Comparison of ENCODE assay signal across 24 cellular contexts in the genomic region with DNA sequence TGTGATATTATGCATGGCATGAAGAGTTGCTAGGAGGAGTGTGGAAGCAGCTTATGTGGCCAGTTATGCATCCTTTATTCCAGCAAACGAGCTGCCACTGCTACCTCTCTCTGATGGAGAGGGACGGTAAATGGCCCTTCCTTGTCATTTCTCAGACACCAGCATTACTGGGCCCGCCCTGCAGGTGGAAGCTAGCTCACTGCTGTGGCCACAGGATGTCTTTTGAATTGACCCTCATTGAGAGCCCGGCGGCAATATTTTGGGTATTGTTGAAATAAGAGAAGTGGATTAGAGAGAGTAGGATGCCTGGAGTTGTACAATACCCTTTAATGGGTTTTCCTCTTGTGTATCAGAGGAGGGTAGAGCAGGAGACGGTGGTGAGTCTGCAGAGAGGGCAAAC. TPM values are rescaled to one million over a fixed set of nuclear protein-coding genes. Genes with fewer than 3 reads are reported as not detected.
A peak's percentile ranks its signal among the peaks of the same experiment; 100 is the strongest.
DNase-seq lines count a peak whose midpoint lies in the region; ATAC-seq and TF ChIP-seq lines count a peak whose summit lies in the region.
"Had no signal": no experiment of that assay in that cellular context is flagged by ENCODE, and none has a peak within 500 bp of the region (broad histone marks: within the 10 kb centered on the region; RNA-seq: fewer than 3 reads in every experiment).

No MANE protein-coding gene starts in this region.

- peak overlapping the region; percentile 56 to 90 (median 76) for H3K4me3 Mint-ChIP-seq in brain
- no peak overlapping the region for H3K4me3 Mint-ChIP-seq in activated CD8-positive, alpha-beta memory T cell treated with anti-CD3 and anti-CD28 coated beads, Interleukin-2, amount 10 ng/mL, durations not matched to agents 7 days and 5 days
- H3K4me3 Mint-ChIP-seq: activated naive CD4-positive, alpha-beta T cell treated with anti-CD3 and anti-CD28 coated beads, Interleukin-2, amount 50 U/mL, for 24 hours; activated T-cell treated with anti-CD3 and anti-CD28 coated beads, Interleukin-2, amount 50 U/mL, for 24 hours; stimulated activated naive B cell treated with anti-CD40 and anti-IgM and Interleukin-4, amounts not matched to agents 10 μg/mL and 1 μg/mL and 100 μg/mL, for 72 hours had no signal

- H3K4me1 Mint-ChIP-seq in brain = peaks cover 37% of the 10 kb centered on the region
- H3K4me1 Mint-ChIP-seq in activated CD8-positive, alpha-beta memory T cell treated with anti-CD3 and anti-CD28 coated beads, Interleukin-2, amount 10 ng/mL, durations not matched to agents 7 days and 5 days = no peaks in the 10 kb centered on the region

- H3K27me3 ChIP-seq in mesendoderm (ENCODE audit: insufficient read depth, low read length, poor library complexity) = peaks cover 20% of the 10 kb centered on the region

- H2BK120ac ChIP-seq in mesendoderm (ENCODE audit: low read depth, low read length) = no peak overlapping the region

- H3K36me3 ChIP-seq in mesendoderm (ENCODE audit: control insufficient read depth, insufficient read depth, low read length) = no peaks in the 10 kb centered on the region
- H3K36me3 ChIP-seq: BLaER1, breast epithelium, left lung, transverse colon had no signal

- H2BK5ac ChIP-seq in mesendoderm (ENCODE audit: low read length) = no peak overlapping the region

- no peak overlapping the region for H3K56ac ChIP-seq in mesendoderm (ENCODE audit: low read length)

- no peak overlapping the region for H3K9ac ChIP-seq in mesendoderm (ENCODE audit: low read length)
- H3K9ac ChIP-seq: BLaER1, KMS-11, parathyroid adenoma had no signal

- peak overlapping the region in 1 of 5 experiments; percentile 33 for H3K27ac Mint-ChIP-seq in brain
- no peak overlapping the region for H3K27ac Mint-ChIP-seq in activated CD8-positive, alpha-beta memory T cell treated with anti-CD3 and anti-CD28 coated beads, Interleukin-2, amount 10 ng/mL, durations not matched to agents 7 days and 5 days
- H3K27ac Mint-ChIP-seq: activated T-cell treated with anti-CD3 and anti-CD28 coated beads, Interleukin-2, amount 50 U/mL, for 24 hours; stimulated activated naive B cell treated with anti-CD40 and anti-IgM and Interleukin-4, amounts not matched to agents 10 μg/mL and 1 μg/mL and 100 μg/mL, for 72 hours had no signal

- peaks cover 0 to 2% (median 0%) of the 10 kb centered on the region in 5 experiments for H3K9me3 Mint-ChIP-seq in brain
- H3K9me3 Mint-ChIP-seq in activated CD8-positive, alpha-beta memory T cell treated with anti-CD3 and anti-CD28 coated beads, Interleukin-2, amount 10 ng/mL, durations not matched to agents 7 days and 5 days (ENCODE audit: low read depth) = no peaks in the 10 kb centered on the region
- H3K9me3 Mint-ChIP-seq: stimulated activated naive B cell treated with anti-CD40 and anti-IgM and Interleukin-4, amounts not matched to agents 10 μg/mL and 1 μg/mL and 100 μg/mL, for 72 hours had no signal

- H3K4me3 ChIP-seq in mesendoderm (ENCODE audit: low read length) = no peak overlapping the region
- H3K4me3 ChIP-seq: BLaER1, breast epithelium, left lung, SK-N-MC, transverse colon had no signal

- ATAC-seq in GM18498 (IDR thresholded peaks at IDR 0.05; ENCODE audit: unreplicated experiment) (no peak), GM19351 (IDR thresholded peaks at IDR 0.05; ENCODE audit: unreplicated experiment) (no peak)
- ATAC-seq in activated CD8-positive, alpha-beta memory T cell treated with anti-CD3 and anti-CD28 coated beads, Interleukin-2, amount 10 ng/mL, durations not matched to agents 7 days and 5 days = no peak
- ATAC-seq: left lung; Panc1; stimulated activated naive B cell treated with anti-CD40 and anti-IgM and Interleukin-4, amounts not matched to agents 10 μg/mL and 1 μg/mL and 100 μg/mL, for 72 hours had no signal

- no peaks in the 10 kb centered on the region for H3K79me2 ChIP-seq in mesendoderm (ENCODE audit: control insufficient read depth, insufficient read depth, low read length)
- H3K79me2 ChIP-seq: parathyroid adenoma had no signal

- no peaks in the 10 kb centered on the region for H3K36me3 Mint-ChIP-seq in brain
- no peaks in the 10 kb centered on the region for H3K36me3 Mint-ChIP-seq in activated CD8-positive, alpha-beta memory T cell treated with anti-CD3 and anti-CD28 coated beads, Interleukin-2, amount 10 ng/mL, durations not matched to agents 7 days and 5 days

- H3K23ac ChIP-seq in mesendoderm (ENCODE audit: low read length) = no peak overlapping the region

- H3K4ac ChIP-seq in mesendoderm (ENCODE audit: low read depth, low read length) = no peak overlapping the region

- no peak overlapping the region for H2AK5ac ChIP-seq in mesendoderm (ENCODE audit: low read length)

- no peaks in the 10 kb centered on the region for H3K79me1 ChIP-seq in mesendoderm (ENCODE audit: low read length)

- no CpG with 5 or more reads among the region's 6 CpGs for WGBS in mesendoderm (ENCODE audit: extremely low coverage, insufficient coverage, low lambda C conversion rate)

- H3K4me2 ChIP-seq in mesendoderm (ENCODE audit: low read length) = no peak overlapping the region
- H3K4me2 ChIP-seq: BLaER1, KMS-11 had no signal

- H3K4me1 ChIP-seq in mesendoderm (ENCODE audit: control insufficient read depth, low read depth, low read length) = peaks cover 2% of the 10 kb centered on the region
- H3K4me1 ChIP-seq: breast epithelium, parathyroid adenoma had no signal

- H3K27me3 Mint-ChIP-seq in brain = peaks cover 77% of the 10 kb centered on the region
- H3K27me3 Mint-ChIP-seq in activated CD8-positive, alpha-beta memory T cell treated with anti-CD3 and anti-CD28 coated beads, Interleukin-2, amount 10 ng/mL, durations not matched to agents 7 days and 5 days = peaks cover 59% of the 10 kb centered on the region

- CTCF ChIA-PET in activated CD8-positive, alpha-beta memory T cell treated with anti-CD3 and anti-CD28 coated beads, Interleukin-2, amount 10 ng/mL, durations not matched to agents 7 days and 5 days (lab: Charles Lee) = no interaction called here

- no peak overlapping the region for H2BK15ac ChIP-seq in mesendoderm (replicated peaks; ENCODE audit: low read depth)

- no peak overlapping the region for H4K5ac ChIP-seq in mesendoderm (ENCODE audit: low read length)

- no peak overlapping the region for H3K27ac ChIP-seq in mesendoderm (ENCODE audit: low read depth, low read length)
- H3K27ac ChIP-seq: BLaER1, breast epithelium, KMS-11, left lung, parathyroid adenoma, SK-N-MC, transverse colon had no signal

- peak; percentile 80 for DNase-seq in G401 (ENCODE audit: low spot score)
- peak; percentile 62 for DNase-seq in HuH-7.5 (ENCODE audit: low spot score)
- peak; percentile 71 for DNase-seq in mesendoderm
- no peak for DNase-seq in activated CD8-positive, alpha-beta memory T cell treated with anti-CD3 and anti-CD28 coated beads, Interleukin-2, amount 10 ng/mL, durations not matched to agents 7 days and 5 days
- DNase-seq: activated T-cell treated with anti-CD3 and anti-CD28 coated beads, Interleukin-2, amount 50 U/mL, for 24 hours; DMS 273 treated with DMSO at 0.1 percent for 48 hours; effector memory CD4-positive, alpha-beta T cell; hippocampal formation; left lung; NCI-H1092 treated with DMSO at 0.1 percent for 48 hours; NCI-H524 treated with DMSO at 0.1 percent for 48 hours; small intestine; stimulated activated naive B cell treated with anti-CD40 and anti-IgM and Interleukin-4, amounts not matched to agents 10 μg/mL and 1 μg/mL and 100 μg/mL, for 72 hours; transverse colon had no signal

- no peak overlapping the region for H3K18ac ChIP-seq in mesendoderm (ENCODE audit: low read length)

- in situ Hi-C loops in G401 (cut with HindIII; ENCODE audit: low sequenced_read_pairs) = no loop called here

- no peak for TF ChIP-seq CTCF in brain (conservative IDR thresholded peaks at IDR 0.05)

- no peak overlapping the region for H4K8ac ChIP-seq in mesendoderm (ENCODE audit: low read depth, low read length)

RNA-seq across cellular contexts. Expression of a gene that starts 1.5 kb away (rescaled TPM):
- 0.20 and 0.31 TPM in 2 replicates for total RNA-seq in G401 (2014; rRNA removed; shearing (Covaris generic))
- polyA plus RNA-seq in brain (ENCODE audit: insufficient read depth, low read depth, low replicate concordance) = 0.46 TPM
- polyA plus RNA-seq in mesendoderm (2013, experiment 1 of 2) = 0.28 TPM
- polyA plus RNA-seq in mesendoderm (2013, experiment 2 of 2) = 0.25 TPM
- total RNA-seq in activated CD8-positive, alpha-beta memory T cell treated with anti-CD3 and anti-CD28 coated beads, Interleukin-2, amount 10 ng/mL, durations not matched to agents 7 days and 5 days = under 1 TPM; 0.47 to 0.99 TPM
